ENCODE assay signal across 1 cellular context in the genomic region with DNA sequence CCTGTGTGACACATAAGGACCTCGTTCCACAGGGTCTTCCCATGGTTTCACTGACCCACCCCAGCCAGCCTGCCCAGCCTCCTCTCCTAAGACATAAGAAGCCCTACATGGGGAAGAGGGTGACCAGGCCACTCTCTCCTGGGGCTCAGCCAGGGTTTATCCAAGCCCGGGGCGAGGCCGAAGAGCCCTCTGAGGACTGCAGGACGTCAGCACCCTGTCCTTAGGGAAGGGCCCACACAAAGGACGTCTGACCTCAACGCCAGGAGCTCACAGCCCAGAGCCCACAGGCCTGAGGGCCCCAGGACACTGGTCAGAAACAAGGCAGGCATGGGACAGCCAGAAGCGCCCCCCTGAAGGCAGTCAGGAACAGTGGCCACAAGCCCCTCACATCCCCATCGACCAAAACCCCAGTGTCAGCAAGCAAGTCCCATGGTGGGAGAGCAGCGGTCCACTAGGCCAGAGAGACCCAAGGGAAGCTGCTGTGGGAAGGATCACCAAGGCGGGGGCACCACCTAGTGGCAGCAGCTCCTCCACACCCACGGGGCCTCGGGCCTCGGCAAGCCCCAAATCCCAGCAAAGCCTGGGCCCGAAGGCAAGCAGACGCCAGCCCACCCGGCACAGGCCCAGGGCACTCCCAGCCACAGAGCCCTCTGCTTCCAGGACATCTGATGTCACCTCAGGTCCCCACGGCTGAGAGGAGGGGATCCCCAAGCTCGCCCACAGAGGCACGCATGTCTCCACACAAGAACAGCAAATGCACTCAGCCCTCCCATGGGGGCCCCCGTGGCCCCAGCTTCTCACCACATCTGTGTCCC.
TF ChIP-seq lines count a peak whose summit lies in the region.

No MANE protein-coding gene starts in this region.

TF ChIP-seq in SK-N-SH treated with all-trans-retinoic acid at 6 μM for 48 hours, 23 proteins besides CTCF, POLR2A, EP300 and RAD21 (continued from another document):
- TF ChIP-seq CSRNP3 (CRISPR knock-in tag; IDR thresholded peaks at IDR 0.05) (no peak), TOX (CRISPR knock-in tag; IDR thresholded peaks at IDR 0.05; ENCODE audit: borderline replicate concordance) (no peak), OSR1 (CRISPR knock-in tag; IDR thresholded peaks at IDR 0.05) (no peak), TCF4 (CRISPR knock-in tag; IDR thresholded peaks at IDR 0.05; ENCODE audit: borderline replicate concordance) (no peak), SNAI2 (CRISPR knock-in tag; IDR thresholded peaks at IDR 0.05) (no peak), ZNF565 (CRISPR knock-in tag; conservative IDR thresholded peaks at IDR 0.05; ENCODE audit: low read depth) (no peak)
